17 cellular contexts compared by ENCODE assay signal in the genomic region with DNA sequence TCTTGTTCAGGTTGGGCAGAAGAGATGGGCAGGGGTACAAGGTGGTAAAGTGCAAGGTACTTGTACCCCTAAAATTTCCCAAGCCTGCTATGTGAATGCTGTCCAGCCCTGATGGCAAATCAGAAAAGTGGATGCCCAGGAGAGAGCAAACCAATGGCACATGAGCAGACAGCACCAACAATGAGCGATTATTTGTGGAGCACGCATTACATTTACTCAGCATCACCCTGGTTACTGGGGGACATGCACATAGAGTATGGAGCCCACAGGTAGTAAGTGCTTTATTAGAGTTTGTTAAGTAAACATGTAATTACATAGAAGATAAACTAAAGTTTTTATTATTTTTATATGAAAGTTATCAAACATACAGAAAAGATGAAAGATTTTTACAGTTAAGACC.
A peak's percentile ranks its signal among the peaks of the same experiment; 100 is the strongest.
DNase-seq lines count a peak whose midpoint lies in the region; ATAC-seq and TF ChIP-seq lines count a peak whose summit lies in the region.
"Had no signal": no experiment of that assay in that cellular context is flagged by ENCODE, and none has a peak within 500 bp of the region (broad histone marks: within the 10 kb centered on the region; RNA-seq: fewer than 3 reads in every experiment).

No MANE protein-coding gene starts in this region.

- 97 to 100% methylated on average over 2 of the region's 2 CpGs for WGBS in lower leg skin, 2 donors

- H3K27ac ChIP-seq in caudate nucleus (ENCODE audit: low read depth, low read length) (peak overlapping the region; percentile 83), layer of hippocampus (ENCODE audit: low read depth, low read length) (peak overlapping the region; percentile 88)
- H3K27ac ChIP-seq: A549, BLaER1 had no signal

- TF ChIP-seq POLR2A in lower leg skin (IDR thresholded peaks at IDR 0.05) = no peak

- H3K4me3 ChIP-seq in lower leg skin (ENCODE audit: low read depth, poor library complexity, severe bottlenecking) = no peak overlapping the region
- H3K4me3 ChIP-seq: A549, BLaER1 had no signal

- intact Hi-C loops in lower leg skin (cut with DNase I; ENCODE audit: low total_unique reads) = no loop called here

- DNase-seq in caudate nucleus (lab: John Stamatoyannopoulos, UW) = no peak
- peak; percentile 55 for DNase-seq in superior temporal gyrus (ENCODE audit: extremely low spot score)
- no peak for DNase-seq in lower leg skin (ENCODE audit: low spot score in 2 of 2)
- no peak for DNase-seq in A172 (ENCODE audit: low spot score)
- DNase-seq: AML-193; CD4-positive, alpha-beta memory T cell; DMS153; GDM1; GOT3; H7; HFFc6 had no signal

- TF ChIP-seq CTCF in lower leg skin (IDR thresholded peaks at IDR 0.05) = no peak

- H3K27me3 ChIP-seq in layer of hippocampus (ENCODE audit: control insufficient read depth, insufficient read depth, low read length) = no peaks in the 10 kb centered on the region
- H3K27me3 ChIP-seq: BLaER1 had no signal

- no peak for ATAC-seq in esophagus mucosa
- ATAC-seq: A549, HCT116, HepG2 had no signal
